ENCODE assay signal across 12 cellular contexts in genomic region chr17:73338050-73338491, GRCh38. TPM values are rescaled to one million over a fixed set of nuclear protein-coding genes. Genes with fewer than 3 reads are reported as not detected.
A peak's percentile ranks its signal among the peaks of the same experiment; 100 is the strongest.
DNase-seq lines count a peak whose midpoint lies in the region; TF ChIP-seq lines count a peak whose summit lies in the region.
"Had no signal": no experiment of that assay in that cellular context is flagged by ENCODE, and none has a peak within 500 bp of the region (broad histone marks: within the 10 kb centered on the region; RNA-seq: fewer than 3 reads in every experiment).

No MANE protein-coding gene starts in this region.

- H3K27ac ChIP-seq in mesenchymal stem cell (ENCODE audit: low read length, poor library complexity, severe bottlenecking), result no peak overlapping the region
- H3K27ac ChIP-seq in tibial nerve, result peak overlapping the region; percentile 69 to 93 (median 84)

- H3K14ac ChIP-seq in mesenchymal stem cell (ENCODE audit: low read length in 2 of 2), result peak overlapping the region in 1 of 2 experiments; percentile 31

- peak in 1 of 2 donors; percentile 62 for TF ChIP-seq EP300 in tibial nerve (IDR thresholded peaks at IDR 0.05)

- H3K36me3 ChIP-seq in mesenchymal stem cell (ENCODE audit: control insufficient read depth in 1 of 2, insufficient read depth in 2 of 2, low read depth in 1 of 2, low read length in 2 of 2), result no peaks in the 10 kb centered on the region
- no peaks in the 10 kb centered on the region for H3K36me3 ChIP-seq in tibial nerve

- no peaks in the 10 kb centered on the region for H3K9me3 Mint-ChIP-seq in HFFc6

- no peaks in the 10 kb centered on the region; the same call in none of the 2 replicates for H3K27me3 Mint-ChIP-seq in HFFc6 (ENCODE audit: insufficient read depth)

- H3K18ac ChIP-seq in mesenchymal stem cell (ENCODE audit: low read depth in 1 of 2, low read length in 2 of 2), result peak overlapping the region; percentile 44 to 85

- H3K4me3 ChIP-seq in choroid plexus epithelial cell (ENCODE audit: low read depth, low read length), result peak overlapping the region; percentile 35
- H3K4me3 ChIP-seq in mesenchymal stem cell (ENCODE audit: insufficient read depth in 1 of 2, low read depth in 1 of 2, low read length in 2 of 2), result peak overlapping the region in 1 of 2 experiments; percentile 19
- H3K4me3 ChIP-seq in tibial nerve, result peak overlapping the region in 1 of 4 donors; percentile 35

- peak overlapping the region; percentile 15; the same call in 1 of the 2 replicates for H3K4me3 Mint-ChIP-seq in HFFc6

- H3K4me1 Mint-ChIP-seq in HFFc6 (ENCODE audit: low read depth), result peaks cover 37% of the 10 kb centered on the region

- peak overlapping the region in 1 of 2 experiments; percentile 37 for H3K23ac ChIP-seq in mesenchymal stem cell (ENCODE audit: low read length in 2 of 2)

- H3K4me1 ChIP-seq in mesenchymal stem cell (ENCODE audit: control insufficient read depth, insufficient read depth, low read depth, low read length) (peaks cover 24% of the 10 kb centered on the region), tibial nerve (peaks cover 0 to 69% (median 46%) of the 10 kb centered on the region in 4 donors)

- no peak overlapping the region for H3K4me2 ChIP-seq in mesenchymal stem cell (ENCODE audit: low read length, poor library complexity, severe bottlenecking)

- DNase-seq in HFFc6, result no peak
- DNase-seq in choroid plexus epithelial cell (ENCODE audit: low read depth), result peak; percentile 52
- peak; percentile 65 for DNase-seq in mesenchymal stem cell
- DNase-seq in tibial nerve (ENCODE audit: low spot score in 2 of 2), result no peak
- DNase-seq in NCI-H2227 treated with DMSO at 0.1 percent for 48 hours (lab: John Stamatoyannopoulos, UW), result no peak
- no peak for DNase-seq in NCI-H1436 (lab: John Stamatoyannopoulos, UW)
- DNase-seq in NCI-H345 treated with DMSO at 0.1 percent for 48 hours (lab: John Stamatoyannopoulos, UW; ENCODE audit: unreplicated experiment), result no peak
- no peak for DNase-seq in cerebellar nuclear complex (lab: John Stamatoyannopoulos, UW)
- DNase-seq: Karpas-422, left colon, OCI-M1, T-helper 9 cell had no signal

- H2AK5ac ChIP-seq in mesenchymal stem cell (ENCODE audit: low read length, severe bottlenecking), result no peak overlapping the region

- H3K4ac ChIP-seq in mesenchymal stem cell (ENCODE audit: low read depth in 1 of 2, low read length in 2 of 2), result peak overlapping the region; percentile 35 to 73

- peak overlapping the region; percentile 81 for H2BK120ac ChIP-seq in mesenchymal stem cell (ENCODE audit: low read depth, low read length)

- H3K9me3 ChIP-seq in mesenchymal stem cell (ENCODE audit: control insufficient read depth, low read length) (no peaks in the 10 kb centered on the region), tibial nerve (no peaks in the 10 kb centered on the region)

- peak overlapping the region; percentile 87 for H4K8ac ChIP-seq in mesenchymal stem cell (ENCODE audit: low read length)

- peak overlapping the region; percentile 68 for H4K91ac ChIP-seq in mesenchymal stem cell (ENCODE audit: low read length)

- H2AFZ ChIP-seq in mesenchymal stem cell (ENCODE audit: low read depth, low read length), result no peak overlapping the region

- peak overlapping the region; percentile 60; the same call in 1 of the 2 replicates for H3K27ac Mint-ChIP-seq in HFFc6

- H3K9ac ChIP-seq in mesenchymal stem cell (ENCODE audit: low read length), result peak overlapping the region; percentile 31

- no peak overlapping the region for H2BK5ac ChIP-seq in mesenchymal stem cell (ENCODE audit: low read depth, low read length, poor library complexity, severe bottlenecking)

- 61% methylated on average over 11 of the region's 13 CpGs for whole genome bisulfite sequencing in mesenchymal stem cell
- WGBS in tibial nerve, 2 donors, result 18 to 22% methylated on average over 13 of the region's 13 CpGs

- no peaks in the 10 kb centered on the region for H3K27me3 ChIP-seq in mesenchymal stem cell (ENCODE audit: control insufficient read depth in 1 of 2, insufficient read depth in 1 of 2, low read length in 2 of 2)
- H3K27me3 ChIP-seq in tibial nerve, result no peaks in the 10 kb centered on the region

- TF ChIP-seq CTCF in HFFc6 (IDR thresholded peaks at IDR 0.05) (no peak), choroid plexus epithelial cell (conservative IDR thresholded peaks at IDR 0.05; ENCODE audit: low read depth, low read length) (no peak), tibial nerve (IDR thresholded peaks at IDR 0.05) (no peak)

- no peak for TF ChIP-seq POLR2A in tibial nerve (IDR thresholded peaks at IDR 0.05)

- H3K79me1 ChIP-seq in mesenchymal stem cell (replicated peaks; ENCODE audit: low read length, poor library complexity, severe bottlenecking), result no peaks in the 10 kb centered on the region

- peak overlapping the region; percentile 84 for H2BK15ac ChIP-seq in mesenchymal stem cell (ENCODE audit: low read depth, poor library complexity, severe bottlenecking)

- no peaks in the 10 kb centered on the region for H3K36me3 Mint-ChIP-seq in HFFc6 (ENCODE audit: low read depth)

- H2BK12ac ChIP-seq in mesenchymal stem cell (ENCODE audit: low read length in 2 of 2), result peak overlapping the region in 1 of 2 experiments; percentile 29

RNA-seq across cellular contexts. Expression of gene CDC42EP4, which starts 26.3 kb away (rescaled TPM):
- 10 to 100 TPM; 18.1 to 27.8 (median 25.9) TPM for total RNA-seq in HFFc6 (2021; fragmentation: NEBNext Ultra II Directional; extraction: Animal tissue kit (Norgen Biotek cat#: 25700))
- polyA plus RNA-seq in mesenchymal stem cell (2013, experiment 1 of 2), result 26.3 TPM
- polyA plus RNA-seq in mesenchymal stem cell (2013, experiment 2 of 2), result 26.1 TPM
- 100 to 1,000 TPM in 3 of 4 donors, 10 to 100 TPM in 1; 93.3 to 121 (median 117) TPM for total RNA-seq in tibial nerve

Comparison
In these comparisons a context has a peak if more than half of its experiments do, and no peak if none do; other contexts are left out.
1. DNase-seq: peak in choroid plexus epithelial cell (single experiment) and mesenchymal stem cell (single experiment); none in HFFc6 (single experiment), tibial nerve (0 of 2), NCI-H2227 treated with DMSO at 0.1 percent for 48 hours (single experiment), NCI-H1436 (single experiment), NCI-H345 treated with DMSO at 0.1 percent for 48 hours (single experiment) and cerebellar nuclear complex (0 of 2).